Comparison of ENCODE assay signal across 8 cellular contexts in genomic region chr1:155323729-155324040, GRCh38. TPM values are rescaled to one million over a fixed set of nuclear protein-coding genes. Genes with fewer than 3 reads are reported as not detected.
DNase-seq lines count a peak whose midpoint lies in the region; ATAC-seq and TF ChIP-seq lines count a peak whose summit lies in the region.

No MANE protein-coding gene starts in this region.

- H3K4ac ChIP-seq in mesendoderm (ENCODE audit: low read depth, low read length) = peak overlapping the region; percentile 66

- H3K23ac ChIP-seq in mesendoderm (ENCODE audit: low read length) = peak overlapping the region; percentile 84

- H3K56ac ChIP-seq in mesendoderm (ENCODE audit: low read length) = peak overlapping the region; percentile 95

- WGBS in mesendoderm (ENCODE audit: extremely low coverage, insufficient coverage, low lambda C conversion rate) = no CpG with 5 or more reads among the region's 29 CpGs

- H3K4me1 Mint-ChIP-seq in effector memory CD8-positive, alpha-beta T cell (ENCODE audit: low read depth in 2 of 2) = peaks cover 22 to 25% of the 10 kb centered on the region in 2 donors

- peak overlapping the region; percentile 95 for H2BK5ac ChIP-seq in mesendoderm (ENCODE audit: low read length)

- POLR2A ChIA-PET in BJ (lab: Charles Lee) = interaction anchor here (0.6 kb wide), 1 partner anchor 239 kb away, joined by 3 read pairs; no protein-coding TSS in a partner anchor

- H3K36me3 Mint-ChIP-seq in effector memory CD8-positive, alpha-beta T cell (ENCODE audit: insufficient read depth) = peaks cover 9% of the 10 kb centered on the region

- no peaks in the 10 kb centered on the region for H3K79me2 ChIP-seq in mesendoderm (ENCODE audit: control insufficient read depth, insufficient read depth, low read length)

- H3K4me3 Mint-ChIP-seq in effector memory CD8-positive, alpha-beta T cell = peak overlapping the region; percentile 83 to 90

- peak overlapping the region; percentile 33 to 88 for H3K27ac Mint-ChIP-seq in effector memory CD8-positive, alpha-beta T cell

- no peak overlapping the region for H2BK120ac ChIP-seq in mesendoderm (ENCODE audit: low read depth, low read length)

- H3K27me3 Mint-ChIP-seq in effector memory CD8-positive, alpha-beta T cell = no peaks in the 10 kb centered on the region

- DNase-seq in BJ (ENCODE audit: low read depth) (peak; percentile 62), NOMO-1 treated with DMSO at 0.1 percent for 48 hours (lab: John Stamatoyannopoulos, UW; ENCODE audit: unreplicated experiment) (peak; percentile 79), mesendoderm (peak; percentile 92)
- peak; percentile 53 to 58 for DNase-seq in activated CD8-positive, alpha-beta memory T cell treated with anti-CD3 and anti-CD28 coated beads for 4 hours (ENCODE audit: low read depth in 2 of 2)
- DNase-seq in effector memory CD8-positive, alpha-beta T cell = peak; percentile 67 to 77 (median 73)
- peak; percentile 69 for DNase-seq in stimulated activated CD8-positive, alpha-beta memory T cell treated with anti-CD3 and anti-CD28 coated beads, Interleukin-15, amount 100 ng/mL, for 1 hour (ENCODE audit: low read depth)

- H3K36me3 ChIP-seq in BJ (ENCODE audit: control insufficient read depth, insufficient read depth, low read length) (0 out of 2 replicates have a peak, but pooled peaks cover 2% of the 10 kb centered on the region), mesendoderm (ENCODE audit: control insufficient read depth, insufficient read depth, low read length) (peaks cover 2% of the 10 kb centered on the region)

- H3K27me3 ChIP-seq in BJ (ENCODE audit: control insufficient read depth, insufficient read depth, low read length) = no peaks in the 10 kb centered on the region
- H3K27me3 ChIP-seq in mesendoderm (ENCODE audit: insufficient read depth, low read length, poor library complexity) = no peaks in the 10 kb centered on the region

- peak overlapping the region; percentile 93 for H3K27ac ChIP-seq in mesendoderm (ENCODE audit: low read depth, low read length)

- no peaks in the 10 kb centered on the region for H3K9me3 Mint-ChIP-seq in effector memory CD8-positive, alpha-beta T cell

- no peak overlapping the region for H2BK15ac ChIP-seq in mesendoderm (replicated peaks; ENCODE audit: low read depth)

- peak overlapping the region; percentile 3 for H4K8ac ChIP-seq in mesendoderm (ENCODE audit: low read depth, low read length)

- H3K4me2 ChIP-seq in mesendoderm (ENCODE audit: low read length) = peak overlapping the region; percentile 98

- H3K4me3 ChIP-seq in BJ (ENCODE audit: low read depth, low read length) = peak overlapping the region; percentile 66
- H3K4me3 ChIP-seq in mesendoderm (ENCODE audit: low read length) = peak overlapping the region; percentile 79

- no peak overlapping the region for H2AK5ac ChIP-seq in mesendoderm (ENCODE audit: low read length)

- ATAC-seq in GM19324 (IDR thresholded peaks at IDR 0.05; ENCODE audit: low FRiP score, unreplicated experiment) (peak; percentile 45), HG03558 (IDR thresholded peaks at IDR 0.05; ENCODE audit: extremely low read depth, unreplicated experiment) (peak; percentile 23)
- ATAC-seq in effector memory CD8-positive, alpha-beta T cell (replicated peaks) = peak; percentile 71

- H3K18ac ChIP-seq in mesendoderm (ENCODE audit: low read length) = peak overlapping the region; percentile 93

- peak overlapping the region; percentile 98 for H3K9ac ChIP-seq in mesendoderm (ENCODE audit: low read length)

- CTCF ChIA-PET in BJ (lab: Yijun Ruan, JAX) = interaction anchor here (0.5 to 4.3 kb wide), 25 partner anchors 11 to 694 kb away, joined by 3 to 54 read pairs (median 5); partner anchors contain the start of genes HCN3 and THBS3

- TF ChIP-seq CTCF in BJ (IDR thresholded peaks at IDR 0.05; ENCODE audit: insufficient read depth, low read depth, low read length) = no peak

- peaks cover 6% of the 10 kb centered on the region for H3K4me1 ChIP-seq in mesendoderm (ENCODE audit: control insufficient read depth, low read depth, low read length)

- peaks cover 4% of the 10 kb centered on the region for H3K79me1 ChIP-seq in mesendoderm (ENCODE audit: low read length)

- no peak overlapping the region for H4K5ac ChIP-seq in mesendoderm (ENCODE audit: low read length)

RNA-seq across cellular contexts. Expression of gene RUSC1, which starts 3.0 kb away (rescaled TPM):
- polyA plus RNA-seq in BJ (2011; rRNA removed) = 23.2 and 34.1 TPM in 2 replicates
- 13.4 and 17.1 TPM in 2 replicates for polyA minus RNA-seq in BJ (2011; rRNA and poly(A)+ RNA removed)
- 36.2 TPM for polyA plus RNA-seq in mesendoderm (2013, experiment 1 of 2)
- polyA plus RNA-seq in mesendoderm (2013, experiment 2 of 2) = 36.1 TPM

RNA-seq across cellular contexts. Expression of gene FDPS, which starts 15.0 kb away (rescaled TPM):
- polyA plus RNA-seq in BJ (2011; rRNA removed) = 126 and 131 TPM in 2 replicates
- polyA minus RNA-seq in BJ (2011; rRNA and poly(A)+ RNA removed) = 34.5 and 53.5 TPM in 2 replicates
- polyA plus RNA-seq in mesendoderm (2013, experiment 1 of 2) = 307 TPM
- 295 TPM for polyA plus RNA-seq in mesendoderm (2013, experiment 2 of 2)

RNA-seq across cellular contexts. Expression of gene PKLR, which starts 22.4 kb away (rescaled TPM):
- 0.02 TPM in 2 replicates for polyA plus RNA-seq in BJ (2011; rRNA removed)
- polyA minus RNA-seq in BJ (2011; rRNA and poly(A)+ RNA removed) = 0.05 TPM in 1 of 2 replicates, not detected in the other
- 0.28 TPM for polyA plus RNA-seq in mesendoderm (2013, experiment 1 of 2)
- polyA plus RNA-seq in mesendoderm (2013, experiment 2 of 2) = 0.35 TPM

RNA-seq across cellular contexts. Expression of gene HCN3, which starts 46.4 kb away (rescaled TPM):
- polyA plus RNA-seq in BJ (2011; rRNA removed) = 1.8 and 4.0 TPM in 2 replicates
- polyA minus RNA-seq in BJ (2011; rRNA and poly(A)+ RNA removed) = 2.4 and 3.4 TPM in 2 replicates
- polyA plus RNA-seq in mesendoderm (2013, experiment 1 of 2) = 1.5 TPM
- polyA plus RNA-seq in mesendoderm (2013, experiment 2 of 2) = 1.4 TPM

RNA-seq across cellular contexts. Expression of gene CLK2, which starts 50.4 kb away (rescaled TPM):
- 46.1 and 57.4 TPM in 2 replicates for polyA plus RNA-seq in BJ (2011; rRNA removed)
- 38.6 and 41.2 TPM in 2 replicates for polyA minus RNA-seq in BJ (2011; rRNA and poly(A)+ RNA removed)
- polyA plus RNA-seq in mesendoderm (2013, experiment 1 of 2) = 51.4 TPM
- polyA plus RNA-seq in mesendoderm (2013, experiment 2 of 2) = 48.2 TPM

Comparison
In these comparisons a context has a peak if more than half of its experiments do, and no peak if none do; other contexts are left out.
1. Peak in every context shown above with its lines: DNase-seq, ATAC-seq, H3K4me3 ChIP-seq and H3K27ac ChIP-seq.